Comparison of ENCODE assay signal across 12 cellular contexts in genomic region chrX:14832591-14832990, GRCh38.
"Had no signal": no experiment of that assay in that cellular context is flagged by ENCODE, and none has a peak within 500 bp of the region (broad histone marks: within the 10 kb centered on the region; RNA-seq: fewer than 3 reads in every experiment).

No MANE protein-coding gene starts in this region.

- ATAC-seq: sciatic nerve had no signal

- H3K9me3 ChIP-seq: esophagus squamous epithelium had no signal

- H3K27ac ChIP-seq: breast epithelium, esophagus squamous epithelium, VCaP had no signal

- H3K27me3 ChIP-seq: esophagus squamous epithelium had no signal

- DNase-seq: activated CD4-positive, alpha-beta memory T cell treated with anti-CD3 and anti-CD28 coated beads, Interleukin-2, amount 10 ng/mL, durations not matched to agents 7 days and 5 days; activated gamma-delta T cell; activated T-cell treated with anti-CD3 and anti-CD28 coated beads, Interleukin-2, amount 50 U/mL, for 48 hours; amygdala; esophagus squamous epithelium; hippocampal formation; kidney glomerular epithelial cell; stimulated activated CD4-positive, alpha-beta T cell treated with anti-CD3 and anti-CD28 coated beads, Interleukin-2, amount 100 ng/mL, for 48 hours; stimulated activated naive CD4-positive, alpha-beta T cell treated with Interleukin-2 at 50 U/mL for 16 hours had no signal

- H3K4me1 ChIP-seq: breast epithelium, esophagus squamous epithelium had no signal

- H3K36me3 ChIP-seq: breast epithelium, esophagus squamous epithelium had no signal

- H3K4me3 ChIP-seq: breast epithelium, esophagus squamous epithelium had no signal
